1 cellular context compared by ENCODE assay signal in the genomic region with DNA sequence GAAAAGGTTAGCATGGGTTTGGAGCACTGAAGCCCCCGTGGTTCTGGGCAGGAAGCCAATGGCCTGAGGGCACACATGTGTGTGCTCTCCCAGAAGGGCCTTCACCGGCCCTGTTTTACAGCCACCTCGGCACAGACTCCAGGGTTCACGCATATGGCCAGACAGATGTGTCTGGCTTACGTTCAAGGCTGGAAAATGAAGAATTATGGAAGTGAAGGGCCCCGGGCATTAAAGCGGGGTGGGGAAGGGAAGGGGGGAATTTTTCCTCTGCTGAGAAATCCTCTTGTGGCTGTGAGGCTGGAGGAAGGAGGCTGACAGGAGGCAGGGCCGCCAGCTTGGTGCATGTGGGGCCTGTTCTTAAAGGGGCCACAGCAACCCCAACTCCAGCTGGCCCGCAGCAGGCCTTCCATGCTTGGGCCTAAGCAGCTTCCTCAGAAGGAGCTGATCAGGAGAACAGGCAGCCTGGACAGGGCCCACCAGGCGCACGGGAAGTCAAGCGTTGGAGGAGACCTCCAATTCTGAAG.
TF ChIP-seq lines count a peak whose summit lies in the region.

No MANE protein-coding gene starts in this region.

TF ChIP-seq in GM12878, 131 proteins besides CTCF, POLR2A, EP300 and RAD21:
- TF ChIP-seq, protein P1, sequence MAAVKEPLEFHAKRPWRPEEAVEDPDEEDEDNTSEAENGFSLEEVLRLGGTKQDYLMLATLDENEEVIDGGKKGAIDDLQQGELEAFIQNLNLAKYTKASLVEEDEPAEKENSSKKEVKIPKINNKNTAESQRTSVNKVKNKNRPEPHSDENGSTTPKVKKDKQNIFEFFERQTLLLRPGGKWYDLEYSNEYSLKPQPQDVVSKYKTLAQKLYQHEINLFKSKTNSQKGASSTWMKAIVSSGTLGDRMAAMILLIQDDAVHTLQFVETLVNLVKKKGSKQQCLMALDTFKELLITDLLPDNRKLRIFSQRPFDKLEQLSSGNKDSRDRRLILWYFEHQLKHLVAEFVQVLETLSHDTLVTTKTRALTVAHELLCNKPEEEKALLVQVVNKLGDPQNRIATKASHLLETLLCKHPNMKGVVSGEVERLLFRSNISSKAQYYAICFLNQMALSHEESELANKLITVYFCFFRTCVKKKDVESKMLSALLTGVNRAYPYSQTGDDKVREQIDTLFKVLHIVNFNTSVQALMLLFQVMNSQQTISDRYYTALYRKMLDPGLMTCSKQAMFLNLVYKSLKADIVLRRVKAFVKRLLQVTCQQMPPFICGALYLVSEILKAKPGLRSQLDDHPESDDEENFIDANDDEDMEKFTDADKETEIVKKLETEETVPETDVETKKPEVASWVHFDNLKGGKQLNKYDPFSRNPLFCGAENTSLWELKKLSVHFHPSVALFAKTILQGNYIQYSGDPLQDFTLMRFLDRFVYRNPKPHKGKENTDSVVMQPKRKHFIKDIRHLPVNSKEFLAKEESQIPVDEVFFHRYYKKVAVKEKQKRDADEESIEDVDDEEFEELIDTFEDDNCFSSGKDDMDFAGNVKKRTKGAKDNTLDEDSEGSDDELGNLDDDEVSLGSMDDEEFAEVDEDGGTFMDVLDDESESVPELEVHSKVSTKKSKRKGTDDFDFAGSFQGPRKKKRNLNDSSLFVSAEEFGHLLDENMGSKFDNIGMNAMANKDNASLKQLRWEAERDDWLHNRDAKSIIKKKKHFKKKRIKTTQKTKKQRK (IDR thresholded peaks at IDR 0.05; ENCODE audit: low read depth, low read length), result no peak
- TF ChIP-seq, protein P2, sequence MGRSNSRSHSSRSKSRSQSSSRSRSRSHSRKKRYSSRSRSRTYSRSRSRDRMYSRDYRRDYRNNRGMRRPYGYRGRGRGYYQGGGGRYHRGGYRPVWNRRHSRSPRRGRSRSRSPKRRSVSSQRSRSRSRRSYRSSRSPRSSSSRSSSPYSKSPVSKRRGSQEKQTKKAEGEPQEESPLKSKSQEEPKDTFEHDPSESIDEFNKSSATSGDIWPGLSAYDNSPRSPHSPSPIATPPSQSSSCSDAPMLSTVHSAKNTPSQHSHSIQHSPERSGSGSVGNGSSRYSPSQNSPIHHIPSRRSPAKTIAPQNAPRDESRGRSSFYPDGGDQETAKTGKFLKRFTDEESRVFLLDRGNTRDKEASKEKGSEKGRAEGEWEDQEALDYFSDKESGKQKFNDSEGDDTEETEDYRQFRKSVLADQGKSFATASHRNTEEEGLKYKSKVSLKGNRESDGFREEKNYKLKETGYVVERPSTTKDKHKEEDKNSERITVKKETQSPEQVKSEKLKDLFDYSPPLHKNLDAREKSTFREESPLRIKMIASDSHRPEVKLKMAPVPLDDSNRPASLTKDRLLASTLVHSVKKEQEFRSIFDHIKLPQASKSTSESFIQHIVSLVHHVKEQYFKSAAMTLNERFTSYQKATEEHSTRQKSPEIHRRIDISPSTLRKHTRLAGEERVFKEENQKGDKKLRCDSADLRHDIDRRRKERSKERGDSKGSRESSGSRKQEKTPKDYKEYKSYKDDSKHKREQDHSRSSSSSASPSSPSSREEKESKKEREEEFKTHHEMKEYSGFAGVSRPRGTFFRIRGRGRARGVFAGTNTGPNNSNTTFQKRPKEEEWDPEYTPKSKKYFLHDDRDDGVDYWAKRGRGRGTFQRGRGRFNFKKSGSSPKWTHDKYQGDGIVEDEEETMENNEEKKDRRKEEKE (IDR thresholded peaks at IDR 0.05), result no peak
- no peak for TF ChIP-seq BHLHE40 (IDR thresholded peaks at IDR 0.05; ENCODE audit: borderline replicate concordance in 1 of 2, low read depth in 2 of 2, low read length in 1 of 2)
- TF ChIP-seq, protein P3, sequence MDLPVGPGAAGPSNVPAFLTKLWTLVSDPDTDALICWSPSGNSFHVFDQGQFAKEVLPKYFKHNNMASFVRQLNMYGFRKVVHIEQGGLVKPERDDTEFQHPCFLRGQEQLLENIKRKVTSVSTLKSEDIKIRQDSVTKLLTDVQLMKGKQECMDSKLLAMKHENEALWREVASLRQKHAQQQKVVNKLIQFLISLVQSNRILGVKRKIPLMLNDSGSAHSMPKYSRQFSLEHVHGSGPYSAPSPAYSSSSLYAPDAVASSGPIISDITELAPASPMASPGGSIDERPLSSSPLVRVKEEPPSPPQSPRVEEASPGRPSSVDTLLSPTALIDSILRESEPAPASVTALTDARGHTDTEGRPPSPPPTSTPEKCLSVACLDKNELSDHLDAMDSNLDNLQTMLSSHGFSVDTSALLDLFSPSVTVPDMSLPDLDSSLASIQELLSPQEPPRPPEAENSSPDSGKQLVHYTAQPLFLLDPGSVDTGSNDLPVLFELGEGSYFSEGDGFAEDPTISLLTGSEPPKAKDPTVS (IDR thresholded peaks at IDR 0.05; ENCODE audit: low read depth, low read length), result no peak
